ENCODE assay signal across 8 cellular contexts in the genomic region with DNA sequence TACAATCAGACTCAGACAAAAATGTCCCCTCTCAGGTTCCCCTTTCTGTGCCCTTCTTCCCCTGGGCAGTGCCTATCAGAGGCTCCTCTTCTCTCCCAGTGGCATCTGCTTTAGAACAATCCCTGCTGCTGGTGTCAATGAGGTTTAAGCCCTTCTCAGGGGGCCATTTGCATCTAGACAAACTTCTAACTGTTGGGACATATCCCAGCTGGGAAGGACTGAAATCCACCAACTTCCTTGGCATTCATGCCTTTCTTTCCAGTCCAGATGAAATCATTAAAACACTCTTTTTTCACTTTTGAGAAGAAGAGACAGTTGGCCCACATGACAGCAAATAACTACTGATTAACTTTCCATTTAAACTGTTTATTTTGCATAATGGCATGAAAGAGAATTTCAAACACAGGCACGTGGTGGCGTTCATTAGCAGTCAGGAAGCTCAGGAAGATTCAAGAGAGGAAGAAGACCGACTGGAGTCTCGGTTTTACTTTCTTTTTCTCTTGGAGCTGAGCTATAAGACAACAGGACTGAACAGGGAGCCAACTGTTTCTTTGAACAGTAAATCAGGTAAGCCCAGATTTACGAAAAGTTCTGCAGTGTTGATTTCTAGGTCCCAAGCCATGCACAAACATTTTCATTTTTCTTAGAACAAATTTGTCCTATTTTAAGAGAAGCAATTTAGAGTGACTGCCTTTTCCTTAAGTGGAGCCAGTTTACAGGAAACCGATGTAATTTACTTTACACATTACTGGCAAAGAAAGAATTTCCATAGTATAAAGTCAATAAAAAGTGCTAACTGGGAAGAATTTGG. TPM values are rescaled to one million over a fixed set of nuclear protein-coding genes. Genes with fewer than 3 reads are reported as not detected.
DNase-seq lines count a peak whose midpoint lies in the region; ATAC-seq and TF ChIP-seq lines count a peak whose summit lies in the region.

TSS of gene GIMAP2 (plus strand) at position 488 of the 811 bp plus-strand sequence. CDS start 1,354 bp downstream, outside the sequence.

- peak; percentile 93 for ATAC-seq in HG02610 (IDR thresholded peaks at IDR 0.05; ENCODE audit: unreplicated experiment)

- WGBS in lower leg skin, 2 donors, result 5 to 10% methylated on average over 6 of the region's 6 CpGs
- 18 to 25% methylated on average over 6 of the region's 6 CpGs for WGBS in thyroid gland, 2 donors

- peak within 1 kb of the TSS; percentile 61 to 80 (median 68) for H3K27ac ChIP-seq in thyroid gland

- POLR2A ChIA-PET in MCF 10A (lab: Yijun Ruan, JAX), result interaction anchor here (0.7 kb wide), 1 partner anchor 651 kb away, joined by 3 read pairs; no protein-coding TSS in a partner anchor

- TF ChIP-seq CTCF in MCF 10A (IDR thresholded peaks at IDR 0.05; ENCODE audit: unreplicated experiment), result no peak
- TF ChIP-seq CTCF in lower leg skin (IDR thresholded peaks at IDR 0.05), result no peak
- TF ChIP-seq CTCF in thyroid gland (IDR thresholded peaks at IDR 0.05), result no peak

- no peaks in the 10 kb centered on the region for H3K27me3 ChIP-seq in thyroid gland

- CTCF ChIA-PET in activated naive CD4-positive, alpha-beta T cell treated with anti-CD3 and anti-CD28 coated beads for 36 hours (lab: Charles Lee), result interaction anchor here (0.6 to 1.7 kb wide), 13 partner anchors 9 to 247 kb away, joined by 3 to 7 read pairs (median 3); partner anchors contain the start of genes GIMAP4 and GIMAP8
- CTCF ChIA-PET in MCF 10A (lab: Yijun Ruan, JAX), result no interaction called here

- intact Hi-C loops in activated naive CD4-positive, alpha-beta T cell treated with anti-CD3 and anti-CD28 coated beads for 36 hours (cut with micrococcal nuclease), result loop anchor here (1.0 to 5.0 kb wide), 7 partner anchors 17 to 235 kb away; partner anchors contain the start of genes GIMAP1, GIMAP7 and GIMAP8
- intact Hi-C loops in MCF 10A (cut with micrococcal nuclease), result no loop called here
- intact Hi-C loops in lower leg skin (cut with DNase I; ENCODE audit: low total_unique reads), result no loop called here
- intact Hi-C loops in thyroid gland (cut with DNase I), result no loop called here

- peak; percentile 56 for DNase-seq in activated naive CD4-positive, alpha-beta T cell treated with anti-CD3 and anti-CD28 coated beads for 36 hours
- DNase-seq in activated naive CD4-positive, alpha-beta T cell (lab: John Stamatoyannopoulos, UW), result no peak
- DNase-seq in NCI-H460 (ENCODE audit: extremely low read depth, low read depth), result peak; percentile 38
- DNase-seq in MCF 10A (ENCODE audit: unreplicated experiment), result peak; percentile 33
- no peak for DNase-seq in lower leg skin (ENCODE audit: low spot score in 2 of 2)
- DNase-seq in thyroid gland, result no peak
- DNase-seq in HuH-7 (ENCODE audit: low spot score), result no peak

- H3K9me3 Mint-ChIP-seq in activated naive CD4-positive, alpha-beta T cell treated with anti-CD3 and anti-CD28 coated beads for 36 hours, result peaks cover 18% of the 10 kb centered on the region
- peaks cover 8% of the 10 kb centered on the region for H3K9me3 Mint-ChIP-seq in MCF 10A (ENCODE audit: unreplicated experiment)

- TF ChIP-seq POLR2A in lower leg skin (IDR thresholded peaks at IDR 0.05) (no peak), thyroid gland (IDR thresholded peaks at IDR 0.05) (no peak)

- no peaks in the 10 kb centered on the region for H3K27me3 Mint-ChIP-seq in activated naive CD4-positive, alpha-beta T cell treated with anti-CD3 and anti-CD28 coated beads for 36 hours (ENCODE audit: low read depth)
- H3K27me3 Mint-ChIP-seq in MCF 10A (ENCODE audit: insufficient read depth, unreplicated experiment), result no peaks in the 10 kb centered on the region

- H3K4me1 Mint-ChIP-seq in activated naive CD4-positive, alpha-beta T cell treated with anti-CD3 and anti-CD28 coated beads for 36 hours (ENCODE audit: low read depth), result peaks cover 73% of the 10 kb centered on the region
- H3K4me1 Mint-ChIP-seq in MCF 10A (ENCODE audit: insufficient read depth, unreplicated experiment), result peaks cover 6% of the 10 kb centered on the region

- no peaks in the 10 kb centered on the region for H3K36me3 ChIP-seq in thyroid gland

- H3K4me3 ChIP-seq in lower leg skin (ENCODE audit: low read depth, poor library complexity, severe bottlenecking) (peak within 1 kb of the TSS; percentile 14), thyroid gland (replicated peaks in 1 of 3) (peak within 1 kb of the TSS in 2 of 3 donors; percentile 18 to 20)

- H3K36me3 Mint-ChIP-seq in activated naive CD4-positive, alpha-beta T cell treated with anti-CD3 and anti-CD28 coated beads for 36 hours (ENCODE audit: low read depth), result peaks cover 51% of the 10 kb centered on the region
- H3K36me3 Mint-ChIP-seq in MCF 10A (ENCODE audit: insufficient read depth, unreplicated experiment), result no peaks in the 10 kb centered on the region

- no peaks in the 10 kb centered on the region for H3K9me3 ChIP-seq in thyroid gland

- peaks cover 0 to 11% of the 10 kb centered on the region in 2 donors for H3K4me1 ChIP-seq in thyroid gland

- peak within 1 kb of the TSS; percentile 93 for H3K4me3 Mint-ChIP-seq in activated naive CD4-positive, alpha-beta T cell treated with anti-CD3 and anti-CD28 coated beads for 36 hours
- peak within 1 kb of the TSS; percentile 57 for H3K4me3 Mint-ChIP-seq in MCF 10A (ENCODE audit: unreplicated experiment)

- peak within 1 kb of the TSS; percentile 98 for H3K27ac Mint-ChIP-seq in activated naive CD4-positive, alpha-beta T cell treated with anti-CD3 and anti-CD28 coated beads for 36 hours
- H3K27ac Mint-ChIP-seq in MCF 10A (ENCODE audit: low read depth, unreplicated experiment), result peak within 1 kb of the TSS; percentile 52

- no TSS peak for BruUV-seq in MCF 10A (replicated peaks; lab: Mats Ljungman, UMichigan)

RNA-seq across cellular contexts. Expression of gene GIMAP2, which starts in this region (rescaled TPM):
- total RNA-seq in activated naive CD4-positive, alpha-beta T cell treated with anti-CD3 and anti-CD28 coated beads for 36 hours, result 10 to 100 TPM; 45.0 to 49.5 TPM
- 3.0 and 3.1 TPM in 2 replicates for total RNA-seq in NCI-H460 (2014; rRNA removed; shearing (Covaris generic))
- 2.9 and 3.5 TPM in 2 replicates for polyA plus RNA-seq in NCI-H460 (2014; cell fraction: nucleus; rRNA removed)
- total RNA-seq in MCF 10A (2022), result not detected in 2 replicates
- 1 to 10 TPM in 3 of 4 donors, under 1 TPM in 1; 0.53 to 7.2 (median 5.0) TPM for total RNA-seq in lower leg skin
- 10 to 100 TPM in 2 of 4 donors, 1 to 10 TPM in 2; 6.7 to 32.4 (median 10.4) TPM for total RNA-seq in thyroid gland

Comparison
In these comparisons a context has a peak if more than half of its experiments do, and no peak if none do; other contexts are left out.
1. DNase-seq: peak in activated naive CD4-positive, alpha-beta T cell treated with anti-CD3 and anti-CD28 coated beads for 36 hours (single experiment) and NCI-H460 (single experiment); none in activated naive CD4-positive, alpha-beta T cell (0 of 4), lower leg skin (0 of 2), thyroid gland (0 of 2) and HuH-7 (single experiment).
2. Peak in DNase-seq in MCF 10A; RNA of the gene not detected or under 1 TPM.